ENCODE assay signal across 9 cellular contexts in the genomic region with DNA sequence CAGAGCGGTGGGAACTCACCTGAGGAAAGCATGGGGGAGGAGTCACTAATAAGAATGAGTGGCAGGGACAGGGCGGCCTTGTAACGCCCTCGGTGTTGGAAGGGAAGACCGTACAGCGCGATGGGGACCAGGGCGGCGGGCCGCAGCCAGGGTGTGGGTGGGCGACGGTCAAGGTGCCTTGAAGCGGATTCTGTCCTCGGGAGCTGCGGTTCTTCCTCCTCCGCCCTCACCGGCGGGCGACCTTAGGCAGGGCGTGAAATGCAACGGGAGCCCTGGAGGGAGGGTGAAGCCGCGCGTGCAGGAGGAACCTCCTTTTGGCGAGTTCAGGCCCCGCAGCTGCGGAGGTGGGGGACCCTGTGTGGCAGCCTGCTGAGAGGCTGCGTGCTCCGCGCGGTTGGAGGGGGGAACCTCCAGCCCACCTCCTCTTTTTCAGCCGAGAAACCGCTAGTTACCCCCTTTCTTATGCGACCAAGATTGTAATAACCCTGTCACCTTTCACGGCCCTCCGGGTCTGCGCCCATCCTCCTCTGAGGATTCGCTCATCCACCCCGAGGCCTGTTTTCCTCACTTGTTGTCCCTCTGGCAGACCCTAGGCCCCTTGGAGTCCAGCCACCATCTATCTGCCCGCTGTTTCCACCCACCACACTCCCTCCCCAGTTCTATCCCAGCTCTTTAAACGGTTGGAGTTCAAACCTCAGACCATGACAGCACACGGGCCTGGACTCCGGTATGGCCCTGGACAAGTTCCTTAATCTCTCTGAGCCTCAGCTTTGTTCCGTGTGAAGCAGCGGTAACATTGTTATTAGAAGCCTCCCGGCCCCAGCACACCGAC. TPM values are rescaled to one million over a fixed set of nuclear protein-coding genes. Genes with fewer than 3 reads are reported as not detected.
A peak's percentile ranks its signal among the peaks of the same experiment; 100 is the strongest.
DNase-seq lines count a peak whose midpoint lies in the region; ATAC-seq, FAIRE-seq and TF ChIP-seq lines count a peak whose summit lies in the region.
"Had no signal": no experiment of that assay in that cellular context is flagged by ENCODE, and none has a peak within 500 bp of the region (broad histone marks: within the 10 kb centered on the region; RNA-seq: fewer than 3 reads in every experiment).

No MANE protein-coding gene starts in this region.

- FAIRE-seq in GM12878 (lab: Jason Lieb, UNC) = no peak
- FAIRE-seq: TTC549 had no signal

- in situ Hi-C loops in GM12878 (cut with MboI) = loop anchor here (25.0 kb wide), 1 partner anchor 530 kb away; no protein-coding TSS in a partner anchor

- 21% methylated on average over 43 of the region's 47 CpGs for WGBS in GM12878 (ENCODE audit: insufficient coverage, insufficient replicate concordance, low lambda C conversion rate, missing lambda C conversion rate)

- H3K4me3 ChIP-seq in GM12878 = peak overlapping the region; percentile 58

- TF ChIP-seq RAD21 in GM12878 (IDR thresholded peaks at IDR 0.05; ENCODE audit: insufficient read depth, low read depth, low read length) = no peak

- ATAC-seq in GM19395 (IDR thresholded peaks at IDR 0.05; ENCODE audit: unreplicated experiment) = peak; percentile 77
- peak; percentile 45 for ATAC-seq in HG03378 (IDR thresholded peaks at IDR 0.05; ENCODE audit: unreplicated experiment)
- peak; percentile 72 for ATAC-seq in GM12878
- peak; percentile 70 for ATAC-seq in stimulated activated effector memory CD8-positive, alpha-beta T cell treated with anti-CD3 and anti-CD28 coated beads, Interleukin-12 subunit alpha, Interleukin-12 subunit beta, amount 100 ng/mL, for 72 hours

- peak overlapping the region; percentile 96 for H2AFZ ChIP-seq in GM12878 (ENCODE audit: control insufficient read depth, low read depth, low read length)

- no peaks in the 10 kb centered on the region for H3K36me3 ChIP-seq in GM12878 (ENCODE audit: control insufficient read depth in 2 of 2, insufficient read depth in 2 of 2, low read length in 1 of 2)

- peak overlapping the region; percentile 57 for H3K27ac ChIP-seq in GM12878 (ENCODE audit: control insufficient read depth, insufficient read depth)

- H3K4me3 Mint-ChIP-seq in Calu3 (ENCODE audit: low read depth, unreplicated experiment) (peak overlapping the region; percentile 87), immature natural killer cell (peak overlapping the region; percentile 97 to 99 (median 99))
- H3K4me3 Mint-ChIP-seq in stimulated activated effector memory CD8-positive, alpha-beta T cell treated with anti-CD3 and anti-CD28 coated beads, Interleukin-12 subunit alpha, Interleukin-12 subunit beta, amount 100 ng/mL, for 72 hours = peak overlapping the region; percentile 95

- POLR2A ChIA-PET in GM12878 (lab: Charles Lee) = no interaction called here

- H3K36me3 Mint-ChIP-seq in Calu3 (ENCODE audit: insufficient read depth, unreplicated experiment) = peaks cover 21% of the 10 kb centered on the region
- no peaks in the 10 kb centered on the region for H3K36me3 Mint-ChIP-seq in immature natural killer cell
- peaks cover 16% of the 10 kb centered on the region for H3K36me3 Mint-ChIP-seq in stimulated activated effector memory CD8-positive, alpha-beta T cell treated with anti-CD3 and anti-CD28 coated beads, Interleukin-12 subunit alpha, Interleukin-12 subunit beta, amount 100 ng/mL, for 72 hours

- CTCF ChIA-PET in Calu3 (lab: Charles Lee) (no interaction called here), GM12878 (lab: Yijun Ruan, JAX) (interaction anchor here (1.2 kb wide), 1 partner anchor 43 kb away, joined by 4 read pairs; no protein-coding TSS in a partner anchor)

- H3K9ac ChIP-seq in GM12878 (ENCODE audit: control insufficient read depth, insufficient read depth, low read length) = peak overlapping the region; percentile 62

- intact Hi-C loops in Calu3 (cut with micrococcal nuclease; ENCODE audit: unreplicated experiment) (no loop called here), GM12878 (cut with micrococcal nuclease; ENCODE audit: unreplicated experiment) (no loop called here), posterior vena cava (cut with DNase I) (no loop called here)

- TF ChIP-seq CTCF in Calu3 (IDR thresholded peaks at IDR 0.05; ENCODE audit: unreplicated experiment) (no peak), GM12878 (IDR thresholded peaks at IDR 0.05 in 2 of 3, conservative IDR thresholded peaks at IDR 0.05 in 1 of 3; ENCODE audit: control insufficient read depth in 2 of 3, extremely low read depth in 1 of 3, insufficient read depth in 1 of 3, low read depth in 3 of 3, low read length in 3 of 3) (no peak)

- peaks cover 0 to 1% of the 10 kb centered on the region in 2 experiments; a peak in 2 of 4 replicates for H3K27me3 ChIP-seq in GM12878 (replicated peaks in 1 of 2; ENCODE audit: control insufficient read depth in 2 of 2, insufficient read depth in 2 of 2, low read length in 1 of 2)

- peaks cover 32% of the 10 kb centered on the region for H3K4me1 Mint-ChIP-seq in Calu3 (ENCODE audit: low read depth, unreplicated experiment)
- H3K4me1 Mint-ChIP-seq in immature natural killer cell = peaks cover 19 to 22% of the 10 kb centered on the region in 2 donors
- H3K4me1 Mint-ChIP-seq in stimulated activated effector memory CD8-positive, alpha-beta T cell treated with anti-CD3 and anti-CD28 coated beads, Interleukin-12 subunit alpha, Interleukin-12 subunit beta, amount 100 ng/mL, for 72 hours = peaks cover 19% of the 10 kb centered on the region

- SMC1A ChIA-PET in GM12878 (lab: Charles Lee; ENCODE audit: uncharacterized antibody, unreplicated experiment) = interaction anchor here (1.0 kb wide), 1 partner anchor 21 kb away, joined by 3 read pairs; no protein-coding TSS in a partner anchor

- no peaks in the 10 kb centered on the region for H3K9me3 Mint-ChIP-seq in Calu3 (ENCODE audit: low read depth, unreplicated experiment)
- H3K9me3 Mint-ChIP-seq in immature natural killer cell = no peaks in the 10 kb centered on the region
- no peaks in the 10 kb centered on the region for H3K9me3 Mint-ChIP-seq in stimulated activated effector memory CD8-positive, alpha-beta T cell treated with anti-CD3 and anti-CD28 coated beads, Interleukin-12 subunit alpha, Interleukin-12 subunit beta, amount 100 ng/mL, for 72 hours

- no peaks in the 10 kb centered on the region for H3K4me1 ChIP-seq in GM12878 (ENCODE audit: control insufficient read depth, insufficient read depth, low read length)

- no peaks in the 10 kb centered on the region for H3K79me2 ChIP-seq in GM12878 (ENCODE audit: control insufficient read depth, insufficient read depth, low read length)

- TF ChIP-seq EP300 in GM12878 (IDR thresholded peaks at IDR 0.05; ENCODE audit: borderline replicate concordance in 1 of 2, control insufficient read depth in 1 of 2, low read depth in 2 of 2, low read length in 2 of 2) = no peak

- H3K9me3 ChIP-seq in GM12878 (replicated peaks; ENCODE audit: control insufficient read depth, insufficient read depth, low read length) = no peaks in the 10 kb centered on the region; the same call in 1 of the 3 replicates

- no peaks in the 10 kb centered on the region for H3K27me3 Mint-ChIP-seq in Calu3 (ENCODE audit: unreplicated experiment)
- H3K27me3 Mint-ChIP-seq in immature natural killer cell (ENCODE audit: low read depth in 3 of 3) = peaks cover 7 to 9% (median 7%) of the 10 kb centered on the region in 3 donors

- DNase-seq in Calu3 (no peak), NCI-H82 treated with DMSO at 0.1 percent for 48 hours (lab: John Stamatoyannopoulos, UW; ENCODE audit: unreplicated experiment) (peak; percentile 65), GM12878 (ENCODE audit: low read depth, low spot score) (peak; percentile 16), immature natural killer cell (no peak), posterior vena cava (ENCODE audit: low spot score) (no peak)
- DNase-seq in stimulated activated effector memory CD8-positive, alpha-beta T cell treated with anti-CD3 and anti-CD28 coated beads, Interleukin-12 subunit alpha, Interleukin-12 subunit beta, amount 100 ng/mL, for 72 hours (ENCODE audit: low spot score in 2 of 2) = no peak

- BruUV-seq in Calu3 (replicated peaks; lab: Mats Ljungman, UMichigan) = no TSS peak
- no TSS peak for BruUV-seq in GM12878 (replicated peaks; lab: Mats Ljungman, UMichigan)

- H3K27ac Mint-ChIP-seq in Calu3 (ENCODE audit: unreplicated experiment) (peak overlapping the region; percentile 100), immature natural killer cell (peak overlapping the region; percentile 97 to 99 (median 98))
- peak overlapping the region; percentile 100 for H3K27ac Mint-ChIP-seq in stimulated activated effector memory CD8-positive, alpha-beta T cell treated with anti-CD3 and anti-CD28 coated beads, Interleukin-12 subunit alpha, Interleukin-12 subunit beta, amount 100 ng/mL, for 72 hours

- no peaks in the 10 kb centered on the region for H4K20me1 ChIP-seq in GM12878 (ENCODE audit: control insufficient read depth, insufficient read depth)

- H3K4me2 ChIP-seq in GM12878 (ENCODE audit: control insufficient read depth, insufficient read depth) = peak overlapping the region; percentile 88

- RAD21 ChIA-PET in GM12878 (lab: Charles Lee; ENCODE audit: unreplicated experiment) = no interaction called here

- TF ChIP-seq POLR2A in GM12878 (IDR thresholded peaks at IDR 0.05; ENCODE audit: low read depth, low read length) = no peak

RNA-seq across cellular contexts. Expression of gene RNU2-63P, which starts 0.8 kb away (rescaled TPM):
- not detected in 2 replicates for total RNA-seq in Calu3 (2022)
- total RNA-seq in GM12878 (2013; cell fraction: nucleolus; rRNA removed) = not detected in 2 replicates
- 102 and 117 TPM in 2 replicates for total RNA-seq in GM12878 (2014; rRNA removed)
- total RNA-seq in GM12878 (2014; rRNA removed; fragmentation: Illumina TruSeq; extraction: Trizol) = 40.1 and 56.4 TPM in 2 replicates
- 12.3 and 12.8 TPM in 2 replicates for total RNA-seq in GM12878 (2021)
- not detected for polyA plus RNA-seq in GM12878 (2011; ENCODE audit: low read depth)
- 7.8 and 12.0 TPM in 2 replicates for polyA plus RNA-seq in GM12878 (2011; rRNA removed)
- polyA plus RNA-seq in GM12878 (2011; cell fraction: cytosol; rRNA removed) = not detected in 2 replicates
- not detected in 2 replicates for polyA plus RNA-seq in GM12878 (2011; cell fraction: nucleus; rRNA removed)
- not detected in 2 replicates for polyA plus RNA-seq in GM12878 (2012)
- polyA plus RNA-seq in GM12878 (2014; fragmentation: Illumina TruSeq; extraction: Trizol) = not detected in 2 replicates
- polyA plus RNA-seq in GM12878 (2014; fragmentation: Nextera tagmentation; extraction: Ambion mirVana) = 10 to 100 TPM in 1 of 2 experiments, not detected in 1; 10.7 TPM
- not detected in 2 replicates for polyA plus RNA-seq in GM12878 (2014; rRNA removed)
- polyA plus RNA-seq in GM12878 (2016; fragmentation: Nextera tagmentation; extraction: Ambion mirVana) = not detected
- 63.8 TPM in 1 of 2 replicates, not detected in the other for polyA minus RNA-seq in GM12878 (2011; rRNA and poly(A)+ RNA removed)
- 56.1 and 58.3 TPM in 2 replicates for polyA minus RNA-seq in GM12878 (2011; cell fraction: cytosol; rRNA and poly(A)+ RNA removed)
- 145 and 304 TPM in 2 replicates for polyA minus RNA-seq in GM12878 (2011; cell fraction: nucleus; rRNA and poly(A)+ RNA removed)
- 1 to 10 TPM in 1 of 3 donors, not detected in 2; 6.2 TPM for polyA plus RNA-seq in immature natural killer cell
- 10 to 100 TPM in 1 of 2 donors, 1 to 10 TPM in 1; 5.2 to 11.5 TPM for total RNA-seq in posterior vena cava

RNA-seq across cellular contexts. Expression of gene KRCC1, which starts 38.4 kb away (rescaled TPM):
- total RNA-seq in Calu3 (2022) (31.9 and 32.1 TPM in 2 replicates), GM12878 (2014; rRNA removed) (12.5 and 17.4 TPM in 2 replicates), GM12878 (2014; rRNA removed; fragmentation: Illumina TruSeq; extraction: Trizol) (25.4 and 26.9 TPM in 2 replicates), GM12878 (2021) (10.6 and 11.4 TPM in 2 replicates), posterior vena cava (10 to 100 TPM; 19.9 to 21.8 TPM)
- 0.64 and 0.86 TPM in 2 replicates for total RNA-seq in GM12878 (2013; cell fraction: nucleolus; rRNA removed)
- 4.1 TPM for polyA plus RNA-seq in GM12878 (2011; ENCODE audit: low read depth)
- polyA plus RNA-seq in GM12878 (2011; rRNA removed) (3.8 and 6.5 TPM in 2 replicates), GM12878 (2014; fragmentation: Illumina TruSeq; extraction: Trizol) (27.2 and 37.2 TPM in 2 replicates), GM12878 (2014; fragmentation: Nextera tagmentation; extraction: Ambion mirVana) (10 to 100 TPM; 12.4 to 14.0 TPM), GM12878 (2014; rRNA removed) (8.3 and 10.0 TPM in 2 replicates), GM12878 (2016; fragmentation: Nextera tagmentation; extraction: Ambion mirVana) (10 to 100 TPM in 1 of 2 experiments, 1 to 10 TPM in 1; 9.7 to 15.2 TPM), immature natural killer cell (10 to 100 TPM; 31.1 to 36.6 (median 33.1) TPM)
- 0.72 and 1.1 TPM in 2 replicates for polyA plus RNA-seq in GM12878 (2011; cell fraction: cytosol; rRNA removed)
- polyA plus RNA-seq in GM12878 (2011; cell fraction: nucleus; rRNA removed) = 0.67 and 1.3 TPM in 2 replicates
- polyA plus RNA-seq in GM12878 (2012) = 7.9 and 14.6 TPM in 2 replicates
- polyA minus RNA-seq in GM12878 (2011; rRNA and poly(A)+ RNA removed) = 0.44 and 0.82 TPM in 2 replicates
- 0.83 TPM in 1 of 2 replicates, not detected in the other for polyA minus RNA-seq in GM12878 (2011; cell fraction: cytosol; rRNA and poly(A)+ RNA removed)
- 0.24 and 0.29 TPM in 2 replicates for polyA minus RNA-seq in GM12878 (2011; cell fraction: nucleus; rRNA and poly(A)+ RNA removed)

RNA-seq across cellular contexts. Expression of gene SMYD1, which starts 50.5 kb away (rescaled TPM):
- not detected in 2 replicates for total RNA-seq in Calu3 (2022)
- not detected in 2 replicates for total RNA-seq in GM12878 (2013; cell fraction: nucleolus; rRNA removed)
- total RNA-seq in GM12878 (2014; rRNA removed) = not detected in 2 replicates
- not detected in 2 replicates for total RNA-seq in GM12878 (2014; rRNA removed; fragmentation: Illumina TruSeq; extraction: Trizol)
- not detected in 2 replicates for total RNA-seq in GM12878 (2021)
- not detected for polyA plus RNA-seq in GM12878 (2011; ENCODE audit: low read depth)
- not detected in 2 replicates for polyA plus RNA-seq in GM12878 (2011; rRNA removed)
- not detected in 2 replicates for polyA plus RNA-seq in GM12878 (2011; cell fraction: cytosol; rRNA removed)
- polyA plus RNA-seq in GM12878 (2011; cell fraction: nucleus; rRNA removed) = not detected in 2 replicates
- polyA plus RNA-seq in GM12878 (2012) = not detected in 2 replicates
- polyA plus RNA-seq in GM12878 (2014; fragmentation: Illumina TruSeq; extraction: Trizol) = not detected in 2 replicates
- polyA plus RNA-seq in GM12878 (2014; fragmentation: Nextera tagmentation; extraction: Ambion mirVana) = not detected
- polyA plus RNA-seq in GM12878 (2014; rRNA removed) = 0.04 TPM in 1 of 2 replicates, not detected in the other
- polyA plus RNA-seq in GM12878 (2016; fragmentation: Nextera tagmentation; extraction: Ambion mirVana) = under 1 TPM in 1 of 2 experiments, not detected in 1; 0.09 TPM
- not detected in 2 replicates for polyA minus RNA-seq in GM12878 (2011; rRNA and poly(A)+ RNA removed)
- polyA minus RNA-seq in GM12878 (2011; cell fraction: cytosol; rRNA and poly(A)+ RNA removed) = not detected in 2 replicates
- polyA minus RNA-seq in GM12878 (2011; cell fraction: nucleus; rRNA and poly(A)+ RNA removed) = not detected in 2 replicates
- not detected for polyA plus RNA-seq in immature natural killer cell
- not detected for total RNA-seq in posterior vena cava

Comparison
In these comparisons a context has a peak if more than half of its experiments do, and no peak if none do; other contexts are left out.
1. DNase-seq: peak in NCI-H82 treated with DMSO at 0.1 percent for 48 hours (single experiment) and GM12878 (single experiment); none in Calu3 (single experiment), immature natural killer cell (0 of 3), stimulated activated effector memory CD8-positive, alpha-beta T cell treated with anti-CD3 and anti-CD28 coated beads, Interleukin-12 subunit alpha, Interleukin-12 subunit beta, amount 100 ng/mL, for 72 hours (0 of 2) and posterior vena cava (single experiment).
2. Peak in every context shown above with its lines, with median percentiles within 50 percentile points of each other: H3K27ac Mint-ChIP-seq, H3K4me3 Mint-ChIP-seq and ATAC-seq.